ENCODE assay signal across 9 cellular contexts in genomic region chr6:142207265-142207877, GRCh38.
DNase-seq lines count a peak whose midpoint lies in the region; ATAC-seq, FAIRE-seq and TF ChIP-seq lines count a peak whose summit lies in the region.
"Had no signal": no experiment of that assay in that cellular context is flagged by ENCODE, and none has a peak within 500 bp of the region (broad histone marks: within the 10 kb centered on the region; RNA-seq: fewer than 3 reads in every experiment).

No MANE protein-coding gene starts in this region.

- no peaks in the 10 kb centered on the region for H3K4me1 ChIP-seq in breast epithelium

- H3K27ac Mint-ChIP-seq in T-helper 17 cell: no peak overlapping the region
- H3K27ac Mint-ChIP-seq: natural killer cell treated with Interleukin-12 subunit alpha and Interleukin-12 subunit beta and Interleukin-15 and Interleukin-18, amount 100 ng/mL, for 72 hours had no signal

- H3K27ac ChIP-seq in breast epithelium: no peak overlapping the region

- TF ChIP-seq POLR2A in breast epithelium (IDR thresholded peaks at IDR 0.05): no peak

- FAIRE-seq in HTR-8/SVneo (lab: Jason Lieb, UNC): peak; percentile 52

- DNase-seq in AG20443 (ENCODE audit: low spot score) (peak; percentile 69), HTR-8/SVneo (ENCODE audit: insufficient read length, low spot score) (peak; percentile 28), T-helper 17 cell (peak in 1 of 3 donors; percentile 31), breast epithelium (ENCODE audit: low spot score in 2 of 2) (no peak), kidney tubule cell (ENCODE audit: low spot score) (peak; percentile 64)
- peak; percentile 6 to 49 (median 30) for DNase-seq in stimulated activated naive CD4-positive, alpha-beta T cell (lab: John Stamatoyannopoulos, UW)

- peak; percentile 21 to 58 (median 47) for TF ChIP-seq CTCF in breast epithelium (IDR thresholded peaks at IDR 0.05)

- H3K4me1 Mint-ChIP-seq in T-helper 17 cell: peaks cover 11% of the 10 kb centered on the region

- no peaks in the 10 kb centered on the region for H3K9me3 ChIP-seq in T-helper 17 cell (ENCODE audit: control insufficient read depth, low read length, poor library complexity, severe bottlenecking)
- H3K9me3 ChIP-seq in breast epithelium: no peaks in the 10 kb centered on the region

- no peaks in the 10 kb centered on the region for H3K27me3 Mint-ChIP-seq in T-helper 17 cell
- H3K27me3 Mint-ChIP-seq: natural killer cell treated with Interleukin-12 subunit alpha and Interleukin-12 subunit beta and Interleukin-15 and Interleukin-18, amount 100 ng/mL, for 72 hours had no signal

- peaks cover 11% of the 10 kb centered on the region for H3K36me3 ChIP-seq in breast epithelium

- H3K36me3 Mint-ChIP-seq in T-helper 17 cell (ENCODE audit: low read depth): peaks cover 17% of the 10 kb centered on the region

- H3K27me3 ChIP-seq in breast epithelium: no peaks in the 10 kb centered on the region

- no peak overlapping the region for H3K4me3 Mint-ChIP-seq in T-helper 17 cell
- H3K4me3 Mint-ChIP-seq: natural killer cell treated with Interleukin-12 subunit alpha and Interleukin-12 subunit beta and Interleukin-15 and Interleukin-18, amount 100 ng/mL, for 72 hours had no signal

- ATAC-seq in GM18861 (IDR thresholded peaks at IDR 0.05; ENCODE audit: unreplicated experiment) (peak; percentile 60), T-helper 17 cell (peak; percentile 60), GM18517 (IDR thresholded peaks at IDR 0.05; ENCODE audit: unreplicated experiment) (no peak)

- intact Hi-C loops in breast epithelium (cut with DNase I; ENCODE audit: low total_unique reads): no loop called here

- H3K4me3 ChIP-seq in breast epithelium: no peak overlapping the region

Comparison
In these comparisons a context has a peak if more than half of its experiments do, and no peak if none do; other contexts are left out.
1. DNase-seq: peak in AG20443 (single experiment), HTR-8/SVneo (single experiment), kidney tubule cell (single experiment) and stimulated activated naive CD4-positive, alpha-beta T cell (6 of 6); none in breast epithelium (0 of 2).